In the genomic region with DNA sequence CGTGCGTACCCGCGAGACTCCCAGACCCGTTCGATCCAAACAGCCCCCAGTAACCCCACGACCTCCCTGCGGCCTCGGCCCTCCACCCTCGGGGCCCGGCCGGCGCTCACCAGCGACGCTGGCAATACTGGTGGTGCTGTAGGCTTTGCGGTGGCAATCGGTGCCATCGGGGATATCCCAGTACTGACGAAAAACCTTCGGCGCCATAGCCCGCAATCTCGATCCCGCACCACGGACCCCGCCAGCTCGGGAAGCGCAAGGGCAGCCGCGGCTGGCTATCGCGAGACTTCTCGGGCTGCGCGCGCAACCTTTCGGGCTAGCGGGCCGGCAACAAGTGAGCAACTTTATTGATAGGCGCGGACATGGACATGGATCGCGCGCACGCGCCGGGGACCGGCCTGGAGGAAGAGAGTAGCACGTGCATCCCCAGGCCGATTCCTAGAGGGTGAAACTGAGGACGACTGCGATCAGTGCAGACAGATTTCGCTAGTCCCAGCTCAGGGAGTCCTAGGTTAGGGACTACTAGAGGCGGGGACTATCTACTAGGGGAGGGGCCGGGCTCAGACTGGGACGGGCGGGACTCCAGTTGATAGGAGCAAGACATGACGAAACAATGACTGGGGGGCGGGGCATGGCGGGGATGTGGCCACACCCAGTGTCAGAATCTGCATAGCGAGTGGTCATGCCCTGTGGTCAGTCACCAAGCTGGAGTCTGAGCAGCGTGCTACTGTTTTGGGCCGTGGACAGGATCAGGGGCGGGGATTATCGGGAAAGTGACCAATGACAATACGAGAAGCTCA, we compare ENCODE assay signal across 8 cellular contexts. TPM values are rescaled to one million over a fixed set of nuclear protein-coding genes. Genes with fewer than 3 reads are reported as not detected.
DNase-seq lines count a peak whose midpoint lies in the region; TF ChIP-seq lines count a peak whose summit lies in the region.

A gene (minus strand): TSS at position 289 of the 800 bp plus-strand sequence. CDS start 82 bp downstream, at position 207.

- peaks cover 3% of the 10 kb centered on the region for H3K23me2 ChIP-seq in H9 (ENCODE audit: insufficient read length, low read depth, low read length, poor library complexity, severe bottlenecking)

- peak within 1 kb of the TSS; percentile 99 for H3K4me3 ChIP-seq in fibroblast of the aortic adventitia (ENCODE audit: low read depth, low read length)
- H3K4me3 ChIP-seq in neural cell (ENCODE audit: low read length) = peak within 1 kb of the TSS; percentile 82

- H3K79me1 ChIP-seq in H9 (ENCODE audit: insufficient read depth, low read depth, low read length, poor library complexity, severe bottlenecking) = peaks cover 3% of the 10 kb centered on the region

- H2BK5ac ChIP-seq in H9 (ENCODE audit: insufficient read length, low read length) = no peak within 1 kb of the TSS

- no peaks in the 10 kb centered on the region for H3K36me3 ChIP-seq in neural cell (ENCODE audit: insufficient read depth, low read length)

- H2BK15ac ChIP-seq in H9 (ENCODE audit: low read depth, low read length) = no peak within 1 kb of the TSS

- H3T11ph ChIP-seq in H9 (ENCODE audit: low read length) = no peak within 1 kb of the TSS

- no peak within 1 kb of the TSS; the same call in 1 of the 2 replicates for H3K4ac ChIP-seq in H9 (ENCODE audit: low read depth, low read length)

- H4K91ac ChIP-seq in H9 (ENCODE audit: insufficient read length, low read depth, low read length) = peak within 1 kb of the TSS; percentile 5

- DNase-seq in EL (peak; percentile 95), H9 (peak; percentile 98), M059J (ENCODE audit: low read depth) (peak; percentile 92), fibroblast of the aortic adventitia (ENCODE audit: low read depth) (no peak), stromal cell of bone marrow (ENCODE audit: low read depth) (peak; percentile 89)
- peak; percentile 95 for DNase-seq in activated T-helper 9 cell treated with anti-CD3 and anti-CD28 coated beads, Interleukin-2, amount 50 U/mL, for 16 hours (ENCODE audit: low read depth)

- H3K9ac ChIP-seq in H9 (ENCODE audit: extremely low read depth, insufficient read length, low read length) (peak within 1 kb of the TSS; percentile 94), neural cell (ENCODE audit: low read length) (peak within 1 kb of the TSS; percentile 92)

- H4K20me1 ChIP-seq in H9 (ENCODE audit: control insufficient read depth, insufficient read depth, insufficient read length) (no peaks in the 10 kb centered on the region), neural cell (ENCODE audit: insufficient read depth) (no peaks in the 10 kb centered on the region)

- TF ChIP-seq CTCF in H9 (conservative IDR thresholded peaks at IDR 0.05) (no peak), fibroblast of the aortic adventitia (IDR thresholded peaks at IDR 0.05; ENCODE audit: insufficient read depth, low read length) (no peak), neural cell (IDR thresholded peaks at IDR 0.05; ENCODE audit: poor library complexity, severe bottlenecking) (no peak)

- H3K27me3 ChIP-seq in H9 (ENCODE audit: insufficient read depth, low read length) (no peaks in the 10 kb centered on the region; the same call in 1 of the 2 replicates), neural cell (ENCODE audit: insufficient read depth, low read depth, low read length) (no peaks in the 10 kb centered on the region)

- H4K5ac ChIP-seq in H9 (ENCODE audit: insufficient read length, low read depth, low read length) = no peak within 1 kb of the TSS

- H3K27ac Mint-ChIP-seq in H9 = peak within 1 kb of the TSS; percentile 98 to 99 (median 99)

- no peak within 1 kb of the TSS for H4K8ac ChIP-seq in H9 (replicated peaks; ENCODE audit: insufficient read length, low read depth, low read length)

- no peaks in the 10 kb centered on the region for H3F3A ChIP-seq in neural cell (ENCODE audit: insufficient read depth, low read length, poor library complexity, severe bottlenecking)

- peak within 1 kb of the TSS; percentile 49 for H3K27ac ChIP-seq in H9 (ENCODE audit: insufficient read length, low read depth, low read length)
- H3K27ac ChIP-seq in neural cell (ENCODE audit: low read length) = peak within 1 kb of the TSS; percentile 79

- no peak within 1 kb of the TSS for H2BK12ac ChIP-seq in H9 (ENCODE audit: insufficient read length, low read depth, low read length)

- no peak within 1 kb of the TSS for H2BK20ac ChIP-seq in H9 (ENCODE audit: low read depth, low read length, poor library complexity, severe bottlenecking)

- peak within 1 kb of the TSS; percentile 91 for H3K14ac ChIP-seq in H9 (ENCODE audit: insufficient read depth, low read length)

- no peak within 1 kb of the TSS for H3K23ac ChIP-seq in H9 (ENCODE audit: insufficient read length, low read depth, low read length)

- H2AK5ac ChIP-seq in H9 (ENCODE audit: insufficient read length, low read length) = no peak within 1 kb of the TSS

- TF ChIP-seq POLR2A in Raji (IDR thresholded peaks at IDR 0.05; ENCODE audit: insufficient read depth, low read depth, low read length) = peak; percentile 87

- H3K56ac ChIP-seq in H9 (ENCODE audit: insufficient read length, low read depth, low read length) = no peak within 1 kb of the TSS

- no peak within 1 kb of the TSS for H2AFZ ChIP-seq in H9 (ENCODE audit: low read length)
- peak within 1 kb of the TSS; percentile 70 for H2AFZ ChIP-seq in neural cell (ENCODE audit: low read depth, low read length)

- H3K4me1 ChIP-seq in H9 (ENCODE audit: insufficient read depth, low read length) = no peaks in the 10 kb centered on the region

- H3K9me3 ChIP-seq in H9 (ENCODE audit: control insufficient read depth, low read depth, low read length) (no peaks in the 10 kb centered on the region), neural cell (ENCODE audit: low read length) (no peaks in the 10 kb centered on the region)

- no peak within 1 kb of the TSS for H2BK120ac ChIP-seq in H9 (ENCODE audit: low read depth, low read length, poor library complexity, severe bottlenecking)

- WGBS in H9 (ENCODE audit: extremely low coverage, insufficient read length, low lambda C conversion rate) = no CpG with 5 or more reads among the region's 66 CpGs

- no peaks in the 10 kb centered on the region for H3K27me3 Mint-ChIP-seq in H9 (ENCODE audit: low read depth)

- H3K9me3 Mint-ChIP-seq in H9 = no peaks in the 10 kb centered on the region

- peak within 1 kb of the TSS; percentile 98 to 99 for H3K4me3 Mint-ChIP-seq in H9

- H3K79me2 ChIP-seq in H9 (ENCODE audit: insufficient read depth, low read length) (peaks cover 18% of the 10 kb centered on the region; the same call in 1 of the 2 replicates), neural cell (replicated peaks; ENCODE audit: insufficient read depth, low read length) (peaks cover 22% of the 10 kb centered on the region)

- peak within 1 kb of the TSS; percentile 93 for H3K18ac ChIP-seq in H9 (ENCODE audit: insufficient read length, low read depth, low read length)

- peak; percentile 52 for TF ChIP-seq RAD21 in neural cell (conservative IDR thresholded peaks at IDR 0.05)

- H3K9me2 ChIP-seq in neural cell (ENCODE audit: insufficient read depth, low read length) = no peaks in the 10 kb centered on the region

- H3K4me2 ChIP-seq in H9 (ENCODE audit: insufficient read depth, insufficient read length, low read length) = peak within 1 kb of the TSS; percentile 89
- peak within 1 kb of the TSS; percentile 63 for H3K4me2 ChIP-seq in neural cell (ENCODE audit: low read length)

- peak; percentile 68 for TF ChIP-seq EP300 in neural cell (conservative IDR thresholded peaks at IDR 0.05; ENCODE audit: poor library complexity, severe bottlenecking)

- H3K36me3 Mint-ChIP-seq in H9 (ENCODE audit: insufficient read depth in 1 of 3, low read depth in 3 of 3) = peaks cover 10 to 17% (median 12%) of the 10 kb centered on the region in 3 experiments

- peaks cover 2 to 5% of the 10 kb centered on the region in 2 experiments; a peak in 3 of 4 replicates for H3K4me1 Mint-ChIP-seq in H9

TF ChIP-seq in neural cell, 6 proteins besides CTCF, POLR2A, EP300 and RAD21:
- TF ChIP-seq EZH2 (IDR thresholded peaks at IDR 0.05; ENCODE audit: borderline replicate concordance, insufficient read depth, low read length, poor library complexity, severe bottlenecking) (no peak), MXI1 (conservative IDR thresholded peaks at IDR 0.05; ENCODE audit: poor library complexity, severe bottlenecking) (peak; percentile 97), SMC3 (conservative IDR thresholded peaks at IDR 0.05; ENCODE audit: poor library complexity) (peak; percentile 53), TAF1 (IDR thresholded peaks at IDR 0.05; ENCODE audit: low read depth) (peak; percentile 59), POLR2AphosphoS5 (IDR thresholded peaks at IDR 0.05) (peak; percentile 95)
- TF ChIP-seq, protein P1, sequence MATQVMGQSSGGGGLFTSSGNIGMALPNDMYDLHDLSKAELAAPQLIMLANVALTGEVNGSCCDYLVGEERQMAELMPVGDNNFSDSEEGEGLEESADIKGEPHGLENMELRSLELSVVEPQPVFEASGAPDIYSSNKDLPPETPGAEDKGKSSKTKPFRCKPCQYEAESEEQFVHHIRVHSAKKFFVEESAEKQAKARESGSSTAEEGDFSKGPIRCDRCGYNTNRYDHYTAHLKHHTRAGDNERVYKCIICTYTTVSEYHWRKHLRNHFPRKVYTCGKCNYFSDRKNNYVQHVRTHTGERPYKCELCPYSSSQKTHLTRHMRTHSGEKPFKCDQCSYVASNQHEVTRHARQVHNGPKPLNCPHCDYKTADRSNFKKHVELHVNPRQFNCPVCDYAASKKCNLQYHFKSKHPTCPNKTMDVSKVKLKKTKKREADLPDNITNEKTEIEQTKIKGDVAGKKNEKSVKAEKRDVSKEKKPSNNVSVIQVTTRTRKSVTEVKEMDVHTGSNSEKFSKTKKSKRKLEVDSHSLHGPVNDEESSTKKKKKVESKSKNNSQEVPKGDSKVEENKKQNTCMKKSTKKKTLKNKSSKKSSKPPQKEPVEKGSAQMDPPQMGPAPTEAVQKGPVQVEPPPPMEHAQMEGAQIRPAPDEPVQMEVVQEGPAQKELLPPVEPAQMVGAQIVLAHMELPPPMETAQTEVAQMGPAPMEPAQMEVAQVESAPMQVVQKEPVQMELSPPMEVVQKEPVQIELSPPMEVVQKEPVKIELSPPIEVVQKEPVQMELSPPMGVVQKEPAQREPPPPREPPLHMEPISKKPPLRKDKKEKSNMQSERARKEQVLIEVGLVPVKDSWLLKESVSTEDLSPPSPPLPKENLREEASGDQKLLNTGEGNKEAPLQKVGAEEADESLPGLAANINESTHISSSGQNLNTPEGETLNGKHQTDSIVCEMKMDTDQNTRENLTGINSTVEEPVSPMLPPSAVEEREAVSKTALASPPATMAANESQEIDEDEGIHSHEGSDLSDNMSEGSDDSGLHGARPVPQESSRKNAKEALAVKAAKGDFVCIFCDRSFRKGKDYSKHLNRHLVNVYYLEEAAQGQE (IDR thresholded peaks at IDR 0.05; ENCODE audit: borderline replicate concordance) = peak; percentile 44

RNA-seq across cellular contexts. Expression of the gene that starts here (rescaled TPM):
- 282 TPM in 2 replicates for total RNA-seq in H9 (2021)
- total RNA-seq in M059J (2014; rRNA removed; shearing (Covaris generic)) = 246 and 328 TPM in 2 replicates
- 172 and 261 TPM in 2 replicates for total RNA-seq in fibroblast of the aortic adventitia (ENCODE audit: low replicate concordance)
- polyA plus RNA-seq in neural cell = 529 and 594 TPM in 2 replicates
- 133 and 145 TPM in 2 replicates for polyA minus RNA-seq in neural cell
